ENCODE assay signal across 12 cellular contexts in genomic region chr12:132660047-132660446, GRCh38. TPM values are rescaled to one million over a fixed set of nuclear protein-coding genes. Genes with fewer than 3 reads are reported as not detected.
DNase-seq lines count a peak whose midpoint lies in the region; ATAC-seq and TF ChIP-seq lines count a peak whose summit lies in the region.
"Had no signal": no experiment of that assay in that cellular context is flagged by ENCODE, and none has a peak within 500 bp of the region (broad histone marks: within the 10 kb centered on the region; RNA-seq: fewer than 3 reads in every experiment).

No MANE protein-coding gene starts in this region.

- DNase-seq in activated CD8-positive, alpha-beta T cell treated with anti-CD3 and anti-CD28 coated beads, Interleukin-2, amount 10 ng/mL, durations not matched to agents 7 days and 5 days: peak; percentile 39
- DNase-seq in activated CD8-positive, alpha-beta T cell treated with anti-CD3 and anti-CD28 coated beads for 36 hours: no peak
- DNase-seq in CMK (ENCODE audit: low read depth) (peak; percentile 36), mesothelial cell of epicardium (ENCODE audit: low spot score in 2 of 2, unreplicated experiment in 2 of 2) (no peak), NCI-H82 treated with DMSO at 0.1 percent for 48 hours (lab: John Stamatoyannopoulos, UW; ENCODE audit: unreplicated experiment) (no peak)
- no peak for DNase-seq in T-helper 2 cell treated with Interferon-gamma antibody and Interleukin-4, amounts not matched to agents 5 μg/mL and 100 μg/mL, for 36 hours (ENCODE audit: low spot score)
- DNase-seq in naive thymus-derived CD8-positive, alpha-beta T cell: no peak
- DNase-seq: MM.1S, NCI-H1105, NCI-H1694, NCI-H510A treated with DMSO at 0.1 percent for 48 hours had no signal

- peaks cover 85% of the 10 kb centered on the region for H3K36me3 Mint-ChIP-seq in activated CD8-positive, alpha-beta T cell treated with anti-CD3 and anti-CD28 coated beads, Interleukin-2, amount 10 ng/mL, durations not matched to agents 7 days and 5 days (ENCODE audit: low read depth)
- H3K36me3 Mint-ChIP-seq in activated CD8-positive, alpha-beta T cell treated with anti-CD3 and anti-CD28 coated beads for 36 hours (ENCODE audit: low read depth): peaks cover 70% of the 10 kb centered on the region
- H3K36me3 Mint-ChIP-seq in T-helper 2 cell treated with Interferon-gamma antibody and Interleukin-4, amounts not matched to agents 5 μg/mL and 100 μg/mL, for 36 hours (ENCODE audit: low read depth): peaks cover 63% of the 10 kb centered on the region
- H3K36me3 Mint-ChIP-seq in naive thymus-derived CD8-positive, alpha-beta T cell: peaks cover 0 to 61% (median 9%) of the 10 kb centered on the region in 3 donors
- peaks cover 40% of the 10 kb centered on the region for H3K36me3 Mint-ChIP-seq in mesothelial cell of epicardium

- peaks cover 52% of the 10 kb centered on the region for H3K4me1 Mint-ChIP-seq in activated CD8-positive, alpha-beta T cell treated with anti-CD3 and anti-CD28 coated beads, Interleukin-2, amount 10 ng/mL, durations not matched to agents 7 days and 5 days (ENCODE audit: low read depth)
- H3K4me1 Mint-ChIP-seq in activated CD8-positive, alpha-beta T cell treated with anti-CD3 and anti-CD28 coated beads for 36 hours (ENCODE audit: low read depth): peaks cover 4% of the 10 kb centered on the region
- H3K4me1 Mint-ChIP-seq in T-helper 2 cell treated with Interferon-gamma antibody and Interleukin-4, amounts not matched to agents 5 μg/mL and 100 μg/mL, for 36 hours (ENCODE audit: low read depth): peaks cover 12% of the 10 kb centered on the region
- H3K4me1 Mint-ChIP-seq in naive thymus-derived CD8-positive, alpha-beta T cell: peaks cover 14 to 39% (median 25%) of the 10 kb centered on the region in 4 donors
- no peaks in the 10 kb centered on the region for H3K4me1 Mint-ChIP-seq in mesothelial cell of epicardium

- intact Hi-C loops in activated CD8-positive, alpha-beta T cell treated with anti-CD3 and anti-CD28 coated beads for 36 hours (cut with micrococcal nuclease): no loop called here

- H3K27me3 Mint-ChIP-seq in activated CD8-positive, alpha-beta T cell treated with anti-CD3 and anti-CD28 coated beads, Interleukin-2, amount 10 ng/mL, durations not matched to agents 7 days and 5 days (ENCODE audit: low read depth): no peaks in the 10 kb centered on the region
- no peaks in the 10 kb centered on the region for H3K27me3 Mint-ChIP-seq in activated CD8-positive, alpha-beta T cell treated with anti-CD3 and anti-CD28 coated beads for 36 hours
- H3K27me3 Mint-ChIP-seq in T-helper 2 cell treated with Interferon-gamma antibody and Interleukin-4, amounts not matched to agents 5 μg/mL and 100 μg/mL, for 36 hours (ENCODE audit: low read depth): no peaks in the 10 kb centered on the region
- no peaks in the 10 kb centered on the region for H3K27me3 Mint-ChIP-seq in naive thymus-derived CD8-positive, alpha-beta T cell
- no peaks in the 10 kb centered on the region for H3K27me3 Mint-ChIP-seq in mesothelial cell of epicardium (ENCODE audit: low read depth)

- H3K9me3 Mint-ChIP-seq in activated CD8-positive, alpha-beta T cell treated with anti-CD3 and anti-CD28 coated beads, Interleukin-2, amount 10 ng/mL, durations not matched to agents 7 days and 5 days (ENCODE audit: insufficient read depth): no peaks in the 10 kb centered on the region
- H3K9me3 Mint-ChIP-seq in activated CD8-positive, alpha-beta T cell treated with anti-CD3 and anti-CD28 coated beads for 36 hours: no peaks in the 10 kb centered on the region
- no peaks in the 10 kb centered on the region for H3K9me3 Mint-ChIP-seq in T-helper 2 cell treated with Interferon-gamma antibody and Interleukin-4, amounts not matched to agents 5 μg/mL and 100 μg/mL, for 36 hours
- H3K9me3 Mint-ChIP-seq in naive thymus-derived CD8-positive, alpha-beta T cell: no peaks in the 10 kb centered on the region
- no peaks in the 10 kb centered on the region for H3K9me3 Mint-ChIP-seq in mesothelial cell of epicardium

- H3K4me3 Mint-ChIP-seq in activated CD8-positive, alpha-beta T cell treated with anti-CD3 and anti-CD28 coated beads, Interleukin-2, amount 10 ng/mL, durations not matched to agents 7 days and 5 days: no peak overlapping the region
- H3K4me3 Mint-ChIP-seq in activated CD8-positive, alpha-beta T cell treated with anti-CD3 and anti-CD28 coated beads for 36 hours: no peak overlapping the region
- no peak overlapping the region for H3K4me3 Mint-ChIP-seq in T-helper 2 cell treated with Interferon-gamma antibody and Interleukin-4, amounts not matched to agents 5 μg/mL and 100 μg/mL, for 36 hours
- peak overlapping the region in 1 of 10 donors; percentile 13 for H3K4me3 Mint-ChIP-seq in naive thymus-derived CD8-positive, alpha-beta T cell
- H3K4me3 Mint-ChIP-seq in mesothelial cell of epicardium: no peak overlapping the region

- CTCF ChIA-PET in activated CD8-positive, alpha-beta T cell treated with anti-CD3 and anti-CD28 coated beads, Interleukin-2, amount 10 ng/mL, durations not matched to agents 7 days and 5 days (lab: Charles Lee): no interaction called here
- CTCF ChIA-PET in activated CD8-positive, alpha-beta T cell treated with anti-CD3 and anti-CD28 coated beads for 36 hours (lab: Charles Lee): no interaction called here

- H3K27ac Mint-ChIP-seq in activated CD8-positive, alpha-beta T cell treated with anti-CD3 and anti-CD28 coated beads, Interleukin-2, amount 10 ng/mL, durations not matched to agents 7 days and 5 days: peak overlapping the region; percentile 74
- H3K27ac Mint-ChIP-seq in activated CD8-positive, alpha-beta T cell treated with anti-CD3 and anti-CD28 coated beads for 36 hours: no peak overlapping the region
- peak overlapping the region; percentile 55 for H3K27ac Mint-ChIP-seq in T-helper 2 cell treated with Interferon-gamma antibody and Interleukin-4, amounts not matched to agents 5 μg/mL and 100 μg/mL, for 36 hours
- H3K27ac Mint-ChIP-seq in naive thymus-derived CD8-positive, alpha-beta T cell: peak overlapping the region; percentile 9 to 82 (median 60)
- no peak overlapping the region for H3K27ac Mint-ChIP-seq in mesothelial cell of epicardium

- TF ChIP-seq CTCF in activated CD8-positive, alpha-beta T cell treated with anti-CD3 and anti-CD28 coated beads for 36 hours (IDR thresholded peaks at IDR 0.05): no peak
- TF ChIP-seq CTCF in mesothelial cell of epicardium (IDR thresholded peaks at IDR 0.05; ENCODE audit: unreplicated experiment): no peak

- ATAC-seq in activated CD8-positive, alpha-beta T cell treated with anti-CD3 and anti-CD28 coated beads, Interleukin-2, amount 10 ng/mL, durations not matched to agents 7 days and 5 days: peak; percentile 26
- ATAC-seq in activated CD8-positive, alpha-beta T cell treated with anti-CD3 and anti-CD28 coated beads for 36 hours: no peak
- no peak for ATAC-seq in naive thymus-derived CD8-positive, alpha-beta T cell

- POLR2A ChIA-PET in activated CD8-positive, alpha-beta T cell treated with anti-CD3 and anti-CD28 coated beads, Interleukin-2, amount 10 ng/mL, durations not matched to agents 7 days and 5 days (lab: Charles Lee): interaction anchor here (1.3 kb wide), 1 partner anchor 9 kb away, joined by 3 read pairs; no protein-coding TSS in a partner anchor
- POLR2A ChIA-PET in activated CD8-positive, alpha-beta T cell treated with anti-CD3 and anti-CD28 coated beads for 36 hours (lab: Charles Lee): interaction anchor here (1.1 kb wide), 1 partner anchor 15 kb away, joined by 3 read pairs; no protein-coding TSS in a partner anchor
- POLR2A ChIA-PET in naive thymus-derived CD8-positive, alpha-beta T cell (lab: Charles Lee): no interaction called here

RNA-seq across cellular contexts. Expression of gene POLE, which starts 27.1 kb away (rescaled TPM):
- total RNA-seq in activated CD8-positive, alpha-beta T cell treated with anti-CD3 and anti-CD28 coated beads, Interleukin-2, amount 10 ng/mL, durations not matched to agents 7 days and 5 days: 100 to 1,000 TPM; 200 to 202 TPM
- 100 to 1,000 TPM; 115 to 121 TPM for total RNA-seq in activated CD8-positive, alpha-beta T cell treated with anti-CD3 and anti-CD28 coated beads for 36 hours
- 10 to 100 TPM; 53.3 to 56.1 TPM for total RNA-seq in naive thymus-derived CD8-positive, alpha-beta T cell
- 1 to 10 TPM; 2.8 to 3.3 (median 2.8) TPM for polyA plus RNA-seq in naive thymus-derived CD8-positive, alpha-beta T cell
- 114 to 124 TPM (median 122 TPM) in 3 replicates for total RNA-seq in mesothelial cell of epicardium

RNA-seq across cellular contexts. Expression of gene PXMP2, which starts 27.3 kb away (rescaled TPM):
- 10 to 100 TPM; 38.0 to 40.6 TPM for total RNA-seq in activated CD8-positive, alpha-beta T cell treated with anti-CD3 and anti-CD28 coated beads, Interleukin-2, amount 10 ng/mL, durations not matched to agents 7 days and 5 days
- total RNA-seq in activated CD8-positive, alpha-beta T cell treated with anti-CD3 and anti-CD28 coated beads for 36 hours: 10 to 100 TPM; 14.3 TPM
- 1 to 10 TPM; 3.8 to 5.0 TPM for total RNA-seq in naive thymus-derived CD8-positive, alpha-beta T cell
- 10 to 100 TPM in 2 of 3 donors, 1 to 10 TPM in 1; 9.9 to 16.4 (median 12.0) TPM for polyA plus RNA-seq in naive thymus-derived CD8-positive, alpha-beta T cell
- 23.6 to 25.2 TPM (median 25.0 TPM) in 3 replicates for total RNA-seq in mesothelial cell of epicardium

RNA-seq across cellular contexts. Expression of gene P2RX2, which starts 41.5 kb away (rescaled TPM):
- total RNA-seq in activated CD8-positive, alpha-beta T cell treated with anti-CD3 and anti-CD28 coated beads, Interleukin-2, amount 10 ng/mL, durations not matched to agents 7 days and 5 days: not detected
- not detected for total RNA-seq in activated CD8-positive, alpha-beta T cell treated with anti-CD3 and anti-CD28 coated beads for 36 hours
- total RNA-seq in naive thymus-derived CD8-positive, alpha-beta T cell: not detected
- polyA plus RNA-seq in naive thymus-derived CD8-positive, alpha-beta T cell: not detected
- 7.3 to 8.7 TPM (median 8.6 TPM) in 3 replicates for total RNA-seq in mesothelial cell of epicardium
- total RNA-seq: H4 had no signal

RNA-seq across cellular contexts. Expression of gene LRCOL1, which starts 49.7 kb away (rescaled TPM):
- total RNA-seq in activated CD8-positive, alpha-beta T cell treated with anti-CD3 and anti-CD28 coated beads, Interleukin-2, amount 10 ng/mL, durations not matched to agents 7 days and 5 days: not detected
- total RNA-seq in activated CD8-positive, alpha-beta T cell treated with anti-CD3 and anti-CD28 coated beads for 36 hours: not detected
- not detected for total RNA-seq in naive thymus-derived CD8-positive, alpha-beta T cell
- polyA plus RNA-seq in naive thymus-derived CD8-positive, alpha-beta T cell: not detected
- total RNA-seq in mesothelial cell of epicardium: not detected in 3 replicates
- total RNA-seq: H4 had no signal

RNA-seq across cellular contexts. Expression of gene PGAM5, which starts 50.6 kb away (rescaled TPM):
- 10 to 100 TPM; 59.3 to 59.8 TPM for total RNA-seq in activated CD8-positive, alpha-beta T cell treated with anti-CD3 and anti-CD28 coated beads, Interleukin-2, amount 10 ng/mL, durations not matched to agents 7 days and 5 days
- 10 to 100 TPM; 69.6 to 73.2 TPM for total RNA-seq in activated CD8-positive, alpha-beta T cell treated with anti-CD3 and anti-CD28 coated beads for 36 hours
- 10 to 100 TPM; 27.5 to 28.9 TPM for total RNA-seq in naive thymus-derived CD8-positive, alpha-beta T cell
- polyA plus RNA-seq in naive thymus-derived CD8-positive, alpha-beta T cell: 10 to 100 TPM; 20.9 to 30.9 (median 23.8) TPM
- total RNA-seq in mesothelial cell of epicardium: 23.5 to 26.6 TPM (median 24.5 TPM) in 3 replicates

Comparison
In these comparisons a context has a peak if more than half of its experiments do, and no peak if none do; other contexts are left out.
1. DNase-seq: peak in activated CD8-positive, alpha-beta T cell treated with anti-CD3 and anti-CD28 coated beads, Interleukin-2, amount 10 ng/mL, durations not matched to agents 7 days and 5 days (single experiment) and CMK (single experiment); none in activated CD8-positive, alpha-beta T cell treated with anti-CD3 and anti-CD28 coated beads for 36 hours (single experiment), T-helper 2 cell treated with Interferon-gamma antibody and Interleukin-4, amounts not matched to agents 5 μg/mL and 100 μg/mL, for 36 hours (single experiment), naive thymus-derived CD8-positive, alpha-beta T cell (0 of 10), mesothelial cell of epicardium (0 of 2) and NCI-H82 treated with DMSO at 0.1 percent for 48 hours (single experiment).
2. H3K27ac Mint-ChIP-seq: peak in activated CD8-positive, alpha-beta T cell treated with anti-CD3 and anti-CD28 coated beads, Interleukin-2, amount 10 ng/mL, durations not matched to agents 7 days and 5 days (single experiment), T-helper 2 cell treated with Interferon-gamma antibody and Interleukin-4, amounts not matched to agents 5 μg/mL and 100 μg/mL, for 36 hours (single experiment) and naive thymus-derived CD8-positive, alpha-beta T cell (10 of 10); none in activated CD8-positive, alpha-beta T cell treated with anti-CD3 and anti-CD28 coated beads for 36 hours (single experiment) and mesothelial cell of epicardium (single experiment).